ENCODE assay signal across 18 cellular contexts in genomic region chr13:103803349-103803748, GRCh38.
"Had no signal": no experiment of that assay in that cellular context is flagged by ENCODE, and none has a peak within 500 bp of the region (broad histone marks: within the 10 kb centered on the region; RNA-seq: fewer than 3 reads in every experiment).

No MANE protein-coding gene starts in this region.

- H3K36me3 Mint-ChIP-seq: activated CD4-positive, alpha-beta memory T cell treated with anti-CD3 and anti-CD28 coated beads for 36 hours; activated CD8-positive, alpha-beta memory T cell treated with anti-CD3 and anti-CD28 coated beads, Interleukin-2, amount 10 ng/mL, durations not matched to agents 7 days and 5 days; activated naive CD8-positive, alpha-beta T cell; stimulated activated memory B cell treated with anti-CD40 and anti-IgM and Interleukin-4, amounts not matched to agents 10 μg/mL and 1 μg/mL and 100 μg/mL, for 72 hours; type B pancreatic cell had no signal

- H3K9me3 ChIP-seq: esophagus squamous epithelium, lower lobe of right lung, testis had no signal

- H3K4me3 Mint-ChIP-seq: activated B cell treated with CpG ODN at 0.5 μM for 24 hours; activated CD4-positive, alpha-beta memory T cell treated with anti-CD3 and anti-CD28 coated beads for 36 hours; activated CD8-positive, alpha-beta memory T cell treated with anti-CD3 and anti-CD28 coated beads, Interleukin-2, amount 10 ng/mL, durations not matched to agents 7 days and 5 days; activated naive CD8-positive, alpha-beta T cell; dendritic cell treated with granulocyte-macrophage colony-stimulating factor and Interleukin-4, amounts not matched to agents 40 ng/mL and 50 ng/mL, for 4 days; natural killer cell treated with Interleukin-12 subunit alpha and Interleukin-12 subunit beta and Interleukin-15 and Interleukin-18, amount 100 ng/mL, for 72 hours; stimulated activated memory B cell treated with anti-CD40 and anti-IgM and Interleukin-4, amounts not matched to agents 10 μg/mL and 1 μg/mL and 100 μg/mL, for 72 hours; type B pancreatic cell had no signal

- H3K4me1 ChIP-seq: esophagus squamous epithelium, lower lobe of right lung, spleen, testis had no signal

- H3K4me1 Mint-ChIP-seq: activated B cell treated with CpG ODN at 0.5 μM for 24 hours; activated CD8-positive, alpha-beta memory T cell treated with anti-CD3 and anti-CD28 coated beads, Interleukin-2, amount 10 ng/mL, durations not matched to agents 7 days and 5 days; stimulated activated memory B cell treated with anti-CD40 and anti-IgM and Interleukin-4, amounts not matched to agents 10 μg/mL and 1 μg/mL and 100 μg/mL, for 72 hours had no signal

- H3K27ac Mint-ChIP-seq: activated B cell treated with CpG ODN at 0.5 μM for 24 hours; activated CD4-positive, alpha-beta memory T cell treated with anti-CD3 and anti-CD28 coated beads for 36 hours; activated CD8-positive, alpha-beta memory T cell treated with anti-CD3 and anti-CD28 coated beads, Interleukin-2, amount 10 ng/mL, durations not matched to agents 7 days and 5 days; activated naive CD8-positive, alpha-beta T cell; dendritic cell treated with granulocyte-macrophage colony-stimulating factor and Interleukin-4, amounts not matched to agents 40 ng/mL and 50 ng/mL, for 4 days; natural killer cell treated with Interleukin-12 subunit alpha and Interleukin-12 subunit beta and Interleukin-15 and Interleukin-18, amount 100 ng/mL, for 72 hours; stimulated activated memory B cell treated with anti-CD40 and anti-IgM and Interleukin-4, amounts not matched to agents 10 μg/mL and 1 μg/mL and 100 μg/mL, for 72 hours; type B pancreatic cell had no signal

- H3K4me3 ChIP-seq: esophagus squamous epithelium, hepatocyte, lower lobe of right lung, spleen, testis had no signal

- H3K9me3 Mint-ChIP-seq: activated B cell treated with CpG ODN at 0.5 μM for 24 hours, type B pancreatic cell had no signal

- H3K36me3 ChIP-seq: esophagus squamous epithelium, lower lobe of right lung, spleen had no signal

- H3K27me3 Mint-ChIP-seq: activated B cell treated with CpG ODN at 0.5 μM for 24 hours; activated CD4-positive, alpha-beta memory T cell treated with anti-CD3 and anti-CD28 coated beads for 36 hours; activated CD8-positive, alpha-beta memory T cell treated with anti-CD3 and anti-CD28 coated beads, Interleukin-2, amount 10 ng/mL, durations not matched to agents 7 days and 5 days; activated naive CD8-positive, alpha-beta T cell; dendritic cell treated with granulocyte-macrophage colony-stimulating factor and Interleukin-4, amounts not matched to agents 40 ng/mL and 50 ng/mL, for 4 days; natural killer cell treated with Interleukin-12 subunit alpha and Interleukin-12 subunit beta and Interleukin-15 and Interleukin-18, amount 100 ng/mL, for 72 hours; stimulated activated memory B cell treated with anti-CD40 and anti-IgM and Interleukin-4, amounts not matched to agents 10 μg/mL and 1 μg/mL and 100 μg/mL, for 72 hours had no signal

- H3K27ac ChIP-seq: esophagus squamous epithelium, hepatocyte, lower lobe of right lung, spleen, testis had no signal

- DNase-seq: activated B cell treated with CpG ODN at 0.5 μM for 24 hours; activated CD4-positive, alpha-beta memory T cell treated with anti-CD3 and anti-CD28 coated beads for 36 hours; activated CD4-positive, alpha-beta T cell treated with anti-CD3 and anti-CD28 coated beads for 4 hours; activated CD8-positive, alpha-beta memory T cell treated with anti-CD3 and anti-CD28 coated beads, Interleukin-2, amount 10 ng/mL, durations not matched to agents 7 days and 5 days; effector CD8-positive, alpha-beta T cell; esophagus squamous epithelium; left cardiac atrium; lower lobe of right lung; nucleus accumbens; spleen; stimulated activated CD4-positive, alpha-beta T cell treated with anti-CD3 and anti-CD28 coated beads, Interleukin-4, amount 100 ng/mL, for 4 hours; testis had no signal

- H3K27me3 ChIP-seq: esophagus squamous epithelium, hepatocyte, spleen, testis had no signal
